Comparison of ENCODE assay signal across 28 cellular contexts in the genomic region with DNA sequence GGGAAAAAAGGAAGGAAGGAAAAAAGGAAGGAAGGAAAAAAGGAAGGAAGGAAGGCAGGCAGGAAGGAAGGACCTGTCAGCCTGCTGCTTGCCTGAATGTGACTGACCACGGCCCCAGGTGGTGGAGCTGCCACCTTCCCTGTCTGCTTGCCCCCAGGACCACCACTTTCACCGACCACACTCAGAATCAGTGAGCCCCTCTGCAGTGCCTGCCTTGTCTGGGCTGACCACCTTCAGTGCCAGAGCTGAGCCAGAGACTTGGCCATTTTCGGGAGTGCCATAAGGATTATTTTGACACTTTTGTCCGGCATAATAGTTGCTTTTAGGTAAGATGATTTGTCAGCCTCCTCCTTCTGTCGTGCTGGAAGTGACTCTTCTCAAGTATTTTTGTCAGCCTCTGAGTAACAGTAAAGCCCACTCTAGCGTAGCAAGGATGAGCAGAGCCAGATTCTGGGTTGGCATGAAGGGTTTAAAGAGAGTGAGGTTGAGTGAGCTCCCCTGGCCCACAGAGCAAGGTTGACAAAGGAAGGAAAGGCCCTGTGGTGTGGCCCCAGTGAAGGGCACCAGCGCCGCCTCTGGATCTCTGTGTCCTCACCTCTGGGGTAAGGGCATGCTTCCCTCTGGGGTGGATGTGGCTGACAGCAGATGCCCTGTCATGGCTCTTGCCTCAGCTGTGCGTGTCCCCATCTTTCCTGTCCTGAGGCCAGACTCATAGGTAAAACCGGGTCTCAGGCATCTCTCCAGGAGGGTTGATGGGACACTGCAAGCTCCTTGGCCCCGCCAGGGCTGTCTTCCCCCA.
"Had no signal": no experiment of that assay in that cellular context is flagged by ENCODE, and none has a peak within 500 bp of the region (broad histone marks: within the 10 kb centered on the region; RNA-seq: fewer than 3 reads in every experiment).

No MANE protein-coding gene starts in this region.

- DNase-seq: activated CD4-positive, alpha-beta T cell treated with anti-CD3 and anti-CD28 coated beads, Interleukin-2, amount 10 ng/mL, durations not matched to agents 24 days and 14 days; activated CD4-positive, alpha-beta T cell treated with anti-CD3 and anti-CD28 coated beads, Interleukin-2, amount 50 U/mL, for 4 hours; activated CD8-positive, alpha-beta T cell treated with anti-CD3 and anti-CD28 coated beads for 36 hours; activated gamma-delta T cell treated with Interleukin-2 at 50 U/mL for 16 hours; activated naive CD4-positive, alpha-beta T cell treated with anti-CD3 and anti-CD28 coated beads, Interleukin-2, amount 10 ng/mL, durations not matched to agents 7 days and 5 days; activated naive CD8-positive, alpha-beta T cell treated with anti-CD3 and anti-CD28 coated beads, Interleukin-2, amount 50 U/mL, for 24 hours; activated T-cell treated with anti-CD3 and anti-CD28 coated beads for 4 hours; activated T-cell treated with anti-CD3 and anti-CD28 coated beads, Interleukin-2, amount 50 U/mL, for 4 hours; anterior cingulate cortex; Kasumi-1; KG1; MG63; NCI-H1048; NCI-H1105 treated with DMSO at 0.1 percent for 48 hours; NCI-H1436; NCI-H1694; NCI-H2081 treated with DMSO at 0.1 percent for 48 hours; NCI-H345; NCI-H524 treated with DMSO at 0.1 percent for 48 hours; SHP77; SK-N-SH had no signal

- H3K27ac Mint-ChIP-seq: activated CD4-positive, alpha-beta T cell treated with anti-CD3 and anti-CD28 coated beads, Interleukin-2, amount 10 ng/mL, durations not matched to agents 24 days and 14 days; activated CD8-positive, alpha-beta T cell treated with anti-CD3 and anti-CD28 coated beads for 36 hours; activated naive CD4-positive, alpha-beta T cell treated with anti-CD3 and anti-CD28 coated beads, Interleukin-2, amount 10 ng/mL, durations not matched to agents 7 days and 5 days; activated naive CD8-positive, alpha-beta T cell; activated naive CD8-positive, alpha-beta T cell treated with anti-CD3 and anti-CD28 coated beads, Interleukin-2, amount 50 U/mL, for 24 hours; activated T-helper 1 cell treated with anti-CD3 and anti-CD28 coated beads, Interleukin-12 subunit alpha, Interleukin-12 subunit beta, Interleukin-2, Interleukin-4 antibody, amounts not matched to agents 30 ng/mL and 10 ng/mL and 1 ng/mL, durations not matched to agents 14 hours and 24 hours and 36 hours; brain; T-helper 1 cell treated with Interleukin-12 subunit alpha and Interleukin-12 subunit beta and Interleukin-4 antibody, amounts not matched to agents 30 μg/mL and 1 μg/mL, for 36 hours; T-helper 2 cell treated with Interferon-gamma antibody and Interleukin-4, amounts not matched to agents 5 μg/mL and 100 μg/mL, for 36 hours had no signal

- H3K27ac ChIP-seq: SJSA1 had no signal

- H3K9me3 ChIP-seq: MG63, SJSA1, SK-N-SH had no signal

- ATAC-seq: activated CD8-positive, alpha-beta T cell treated with anti-CD3 and anti-CD28 coated beads for 36 hours; activated naive CD8-positive, alpha-beta T cell treated with anti-CD3 and anti-CD28 coated beads, Interleukin-2, amount 50 U/mL, for 24 hours; activated T-cell treated with anti-CD3 and anti-CD28 coated beads, Interleukin-2, amount 50 U/mL, for 4 hours; Panc1 had no signal

- H3K27me3 ChIP-seq: MG63, SJSA1 had no signal

- H3K9me3 Mint-ChIP-seq: activated CD4-positive, alpha-beta T cell treated with anti-CD3 and anti-CD28 coated beads, Interleukin-2, amount 10 ng/mL, durations not matched to agents 24 days and 14 days; activated CD8-positive, alpha-beta T cell treated with anti-CD3 and anti-CD28 coated beads for 36 hours; activated naive CD8-positive, alpha-beta T cell treated with anti-CD3 and anti-CD28 coated beads, Interleukin-2, amount 50 U/mL, for 24 hours; activated T-cell treated with anti-CD3 and anti-CD28 coated beads, Interleukin-2, amount 50 U/mL, for 4 hours; activated T-helper 1 cell treated with anti-CD3 and anti-CD28 coated beads, Interleukin-12 subunit alpha, Interleukin-12 subunit beta, Interleukin-2, Interleukin-4 antibody, amounts not matched to agents 30 ng/mL and 10 ng/mL and 1 ng/mL, durations not matched to agents 14 hours and 24 hours and 36 hours; T-helper 1 cell treated with Interleukin-12 subunit alpha and Interleukin-12 subunit beta and Interleukin-4 antibody, amounts not matched to agents 30 μg/mL and 1 μg/mL, for 36 hours; T-helper 2 cell treated with Interferon-gamma antibody and Interleukin-4, amounts not matched to agents 5 μg/mL and 100 μg/mL, for 36 hours had no signal

- H3K36me3 Mint-ChIP-seq: activated naive CD4-positive, alpha-beta T cell treated with anti-CD3 and anti-CD28 coated beads, Interleukin-2, amount 10 ng/mL, durations not matched to agents 7 days and 5 days; activated naive CD8-positive, alpha-beta T cell; brain had no signal

- H3K36me3 ChIP-seq: MG63, SJSA1 had no signal

- H3K4me3 Mint-ChIP-seq: activated CD4-positive, alpha-beta T cell treated with anti-CD3 and anti-CD28 coated beads, Interleukin-2, amount 10 ng/mL, durations not matched to agents 24 days and 14 days; activated CD8-positive, alpha-beta T cell treated with anti-CD3 and anti-CD28 coated beads for 36 hours; activated naive CD4-positive, alpha-beta T cell treated with anti-CD3 and anti-CD28 coated beads, Interleukin-2, amount 10 ng/mL, durations not matched to agents 7 days and 5 days; activated naive CD8-positive, alpha-beta T cell; activated naive CD8-positive, alpha-beta T cell treated with anti-CD3 and anti-CD28 coated beads, Interleukin-2, amount 50 U/mL, for 24 hours; activated T-cell treated with anti-CD3 and anti-CD28 coated beads, Interleukin-2, amount 50 U/mL, for 4 hours; activated T-helper 1 cell treated with anti-CD3 and anti-CD28 coated beads, Interleukin-12 subunit alpha, Interleukin-12 subunit beta, Interleukin-2, Interleukin-4 antibody, amounts not matched to agents 30 ng/mL and 10 ng/mL and 1 ng/mL, durations not matched to agents 14 hours and 24 hours and 36 hours; brain; T-helper 1 cell treated with Interleukin-12 subunit alpha and Interleukin-12 subunit beta and Interleukin-4 antibody, amounts not matched to agents 30 μg/mL and 1 μg/mL, for 36 hours; T-helper 2 cell treated with Interferon-gamma antibody and Interleukin-4, amounts not matched to agents 5 μg/mL and 100 μg/mL, for 36 hours had no signal

- H3K4me2 ChIP-seq: SK-N-SH had no signal

- H3K4me1 Mint-ChIP-seq: activated CD4-positive, alpha-beta T cell treated with anti-CD3 and anti-CD28 coated beads, Interleukin-2, amount 10 ng/mL, durations not matched to agents 24 days and 14 days; activated naive CD4-positive, alpha-beta T cell treated with anti-CD3 and anti-CD28 coated beads, Interleukin-2, amount 10 ng/mL, durations not matched to agents 7 days and 5 days; activated naive CD8-positive, alpha-beta T cell treated with anti-CD3 and anti-CD28 coated beads, Interleukin-2, amount 50 U/mL, for 24 hours had no signal

- H3K9ac ChIP-seq: SK-N-SH had no signal

- H3K4me3 ChIP-seq: MG63, SJSA1 had no signal
